ENCODE assay signal across 11 cellular contexts in genomic region chr19:35715355-35715809, GRCh38. TPM values are rescaled to one million over a fixed set of nuclear protein-coding genes. Genes with fewer than 3 reads are reported as not detected.
DNase-seq lines count a peak whose midpoint lies in the region; ATAC-seq, FAIRE-seq and TF ChIP-seq lines count a peak whose summit lies in the region.
"Had no signal": no experiment of that assay in that cellular context is flagged by ENCODE, and none has a peak within 500 bp of the region (broad histone marks: within the 10 kb centered on the region; RNA-seq: fewer than 3 reads in every experiment).

No MANE protein-coding gene starts in this region.

- FAIRE-seq in GM12878 (lab: Jason Lieb, UNC), result no peak
- FAIRE-seq in frontal cortex (lab: Jason Lieb, UNC), result no peak

- H3K4me1 ChIP-seq in CD4-positive, alpha-beta memory T cell (ENCODE audit: insufficient read depth, low read length), result peaks cover 76% of the 10 kb centered on the region
- peaks cover 48% of the 10 kb centered on the region for H3K4me1 ChIP-seq in GM12878 (ENCODE audit: control insufficient read depth, insufficient read depth, low read length)
- H3K4me1 ChIP-seq in osteoblast (ENCODE audit: insufficient read depth, low read length), result peaks cover 17% of the 10 kb centered on the region
- H3K4me1 ChIP-seq in left lung, result peaks cover 12 to 37% of the 10 kb centered on the region in 2 donors

- TF ChIP-seq RAD21 in GM12878 (IDR thresholded peaks at IDR 0.05; ENCODE audit: insufficient read depth, low read depth, low read length), result no peak

- peaks cover 51 to 80% (median 66%) of the 10 kb centered on the region in 4 donors for H3K4me1 Mint-ChIP-seq in CD4-positive, alpha-beta memory T cell

- H3K4me3 Mint-ChIP-seq in CD4-positive, alpha-beta memory T cell, result peak overlapping the region in 3 of 8 donors; percentile 92 to 99 (median 94)

- peaks cover 4 to 7% of the 10 kb centered on the region in 2 donors for H3K36me3 Mint-ChIP-seq in CD4-positive, alpha-beta memory T cell

- H3K27me3 ChIP-seq in CD4-positive, alpha-beta memory T cell (ENCODE audit: insufficient read depth, low read length), result no peaks in the 10 kb centered on the region
- H3K27me3 ChIP-seq in GM12878 (replicated peaks in 1 of 2; ENCODE audit: control insufficient read depth in 2 of 2, insufficient read depth in 2 of 2, low read length in 1 of 2), result no peaks in the 10 kb centered on the region
- no peaks in the 10 kb centered on the region for H3K27me3 ChIP-seq in osteoblast (ENCODE audit: insufficient read depth, low read length)
- H3K27me3 ChIP-seq in left lung, result peaks cover 0 to 4% of the 10 kb centered on the region in 2 donors

- H4K20me1 ChIP-seq in GM12878 (ENCODE audit: control insufficient read depth, insufficient read depth) (no peaks in the 10 kb centered on the region), osteoblast (ENCODE audit: insufficient read depth, low read length) (peaks cover 18% of the 10 kb centered on the region)

- H2AFZ ChIP-seq in GM12878 (ENCODE audit: control insufficient read depth, low read depth, low read length) (no peak overlapping the region), osteoblast (ENCODE audit: low read length) (no peak overlapping the region)

- POLR2A ChIA-PET in CD4-positive, alpha-beta memory T cell (lab: Charles Lee; ENCODE audit: partially characterized antibody), result interaction anchor here (1.0 to 6.3 kb wide), 6 partner anchors 9 to 33 kb away, joined by 3 to 61 read pairs (median 4); partner anchors contain the start of genes IGFLR1, LIN37 and ZBTB32
- POLR2A ChIA-PET in GM12878 (lab: Charles Lee), result interaction anchor here (2.2 to 12.1 kb wide), 3 partner anchors 16 to 216 kb away, joined by 11 to 516 read pairs (median 91); partner anchors contain the start of genes IGFLR1, PSENEN, U2AF1L4 and ZBTB32

- ATAC-seq in GM12878 (no peak), left lung (no peak)
- ATAC-seq: naive thymus-derived CD8-positive, alpha-beta T cell had no signal

- in situ Hi-C loops in GM12878 (cut with MboI), result no loop called here

- H3K4me2 ChIP-seq in GM12878 (ENCODE audit: control insufficient read depth, insufficient read depth), result peak overlapping the region; percentile 99
- no peak overlapping the region for H3K4me2 ChIP-seq in osteoblast (ENCODE audit: insufficient read depth, low read length)

- CTCF ChIA-PET in CD4-positive, alpha-beta memory T cell (lab: Charles Lee; ENCODE audit: partially characterized antibody), result interaction anchor here (0.6 to 6.0 kb wide), 7 partner anchors 12 to 206 kb away, joined by 3 to 54 read pairs (median 4); partner anchors contain the start of gene LIN37
- CTCF ChIA-PET in GM12878 (lab: Yijun Ruan, JAX), result interaction anchor here (2.7 to 7.3 kb wide), 4 partner anchors 14 to 167 kb away, joined by 10 to 271 read pairs (median 46); partner anchors contain the start of genes PSENEN and U2AF1L4

- H3K27me3 Mint-ChIP-seq in CD4-positive, alpha-beta memory T cell, result no peaks in the 10 kb centered on the region
- H3K27me3 Mint-ChIP-seq: naive thymus-derived CD8-positive, alpha-beta T cell had no signal

- peaks cover 3% of the 10 kb centered on the region for H3K36me3 ChIP-seq in CD4-positive, alpha-beta memory T cell (ENCODE audit: insufficient read depth, low read length)
- H3K36me3 ChIP-seq in GM12878 (ENCODE audit: control insufficient read depth in 2 of 2, insufficient read depth in 2 of 2, low read length in 1 of 2) (no peaks in the 10 kb centered on the region; a peak in 1 of 4 replicates), osteoblast (ENCODE audit: insufficient read depth, low read length) (peaks cover 3% of the 10 kb centered on the region), left lung (peaks cover 0 to 9% of the 10 kb centered on the region in 2 donors)

- H3K79me2 ChIP-seq in GM12878 (ENCODE audit: control insufficient read depth, insufficient read depth, low read length), result peaks cover 68% of the 10 kb centered on the region
- peaks cover 27% of the 10 kb centered on the region for H3K79me2 ChIP-seq in osteoblast (ENCODE audit: insufficient read depth, low read length)

- SMC1A ChIA-PET in GM12878 (lab: Charles Lee; ENCODE audit: uncharacterized antibody, unreplicated experiment), result interaction anchor here (1.1 to 6.3 kb wide), 2 partner anchors 17 to 30 kb away, joined by 3 to 375 read pairs; partner anchors contain the start of genes PSENEN and ZBTB32

- H3K9me3 Mint-ChIP-seq in CD4-positive, alpha-beta memory T cell, result peaks cover 0 to 1% (median 0%) of the 10 kb centered on the region in 8 donors
- H3K9me3 Mint-ChIP-seq: naive thymus-derived CD8-positive, alpha-beta T cell had no signal

- intact Hi-C loops in CD4-positive, alpha-beta memory T cell (cut with micrococcal nuclease), result no loop called here
- intact Hi-C loops in GM12878 (cut with micrococcal nuclease; ENCODE audit: unreplicated experiment), result no loop called here
- intact Hi-C loops in left lung (cut with DNase I), result no loop called here

- peak overlapping the region; percentile 77 for H3K9ac ChIP-seq in GM12878 (ENCODE audit: control insufficient read depth, insufficient read depth, low read length)

- RAD21 ChIA-PET in GM12878 (lab: Charles Lee; ENCODE audit: unreplicated experiment), result interaction anchor here (1.1 to 6.3 kb wide), 3 partner anchors 16 to 27 kb away, joined by 4 to 430 read pairs (median 13); partner anchors contain the start of genes IGFLR1 and ZBTB32

- no peak for TF ChIP-seq POLR2A in GM12878 (IDR thresholded peaks at IDR 0.05; ENCODE audit: low read depth, low read length)

- WGBS in GM12878 (ENCODE audit: insufficient coverage, insufficient replicate concordance, low lambda C conversion rate, missing lambda C conversion rate), result 20% methylated on average over 7 of the region's 7 CpGs

- no TSS peak for BruUV-seq in GM12878 (replicated peaks; lab: Mats Ljungman, UMichigan)

- peak overlapping the region in 6 of 7 donors; percentile 61 to 99 (median 92) for H3K27ac Mint-ChIP-seq in CD4-positive, alpha-beta memory T cell

- no peak for TF ChIP-seq EP300 in GM12878 (IDR thresholded peaks at IDR 0.05; ENCODE audit: borderline replicate concordance in 1 of 2, control insufficient read depth in 1 of 2, low read depth in 2 of 2, low read length in 2 of 2)

- H3K9me3 ChIP-seq in CD4-positive, alpha-beta memory T cell (ENCODE audit: control insufficient read depth in 1 of 2, low read length in 2 of 2), result no peaks in the 10 kb centered on the region
- H3K9me3 ChIP-seq in GM12878 (replicated peaks; ENCODE audit: control insufficient read depth, insufficient read depth, low read length), result no peaks in the 10 kb centered on the region
- H3K9me3 ChIP-seq in osteoblast (ENCODE audit: low read depth, low read length), result no peaks in the 10 kb centered on the region
- H3K9me3 ChIP-seq in left lung, result no peaks in the 10 kb centered on the region

- peak overlapping the region; percentile 71 for H3K27ac ChIP-seq in CD4-positive, alpha-beta memory T cell (ENCODE audit: low read depth, low read length)
- peak overlapping the region; percentile 95 for H3K27ac ChIP-seq in GM12878 (ENCODE audit: control insufficient read depth, insufficient read depth)
- no peak overlapping the region for H3K27ac ChIP-seq in osteoblast (ENCODE audit: low read depth, low read length)
- H3K27ac ChIP-seq in left lung, result no peak overlapping the region

- TF ChIP-seq CTCF in HFF-Myc (IDR thresholded peaks at IDR 0.05; ENCODE audit: low read depth, low read length, missing control alignments) (no peak), GM12878 (IDR thresholded peaks at IDR 0.05 in 2 of 3, conservative IDR thresholded peaks at IDR 0.05 in 1 of 3; ENCODE audit: control insufficient read depth in 2 of 3, extremely low read depth in 1 of 3, insufficient read depth in 1 of 3, low read depth in 3 of 3, low read length in 3 of 3) (no peak), osteoblast (IDR thresholded peaks at IDR 0.05; ENCODE audit: extremely low read depth, low read depth, low read length) (no peak), left lung (IDR thresholded peaks at IDR 0.05) (no peak)

- H3K4me3 ChIP-seq in CD4-positive, alpha-beta memory T cell (ENCODE audit: low read length in 2 of 2), result peak overlapping the region; percentile 68 to 81
- peak overlapping the region; percentile 84 for H3K4me3 ChIP-seq in HFF-Myc (replicated peaks; ENCODE audit: low read depth, low read length)
- H3K4me3 ChIP-seq in GM12878, result peak overlapping the region; percentile 82
- no peak overlapping the region for H3K4me3 ChIP-seq in osteoblast (ENCODE audit: insufficient read depth, low read length)
- peak overlapping the region in 1 of 2 donors; percentile 95 for H3K4me3 ChIP-seq in left lung

- no peak for DNase-seq in CD4-positive, alpha-beta memory T cell
- DNase-seq in HFF-Myc (ENCODE audit: extremely low read depth, low read depth), result no peak
- DNase-seq in GM12878 (ENCODE audit: low read depth, low spot score), result no peak
- peak; percentile 78 for DNase-seq in osteoblast (ENCODE audit: insufficient read length, low spot score, missing footprints)
- no peak for DNase-seq in frontal cortex (ENCODE audit: low spot score in 2 of 2)
- DNase-seq in DMS153 (lab: John Stamatoyannopoulos, UW), result no peak
- DNase-seq in left lung, result no peak
- no peak for DNase-seq in Kasumi-1 (lab: John Stamatoyannopoulos, UW)
- DNase-seq: GF-D8, NCI-H187 had no signal

RNA-seq across cellular contexts. Expression of gene KMT2B, which starts 2.4 kb away (rescaled TPM):
- total RNA-seq in CD4-positive, alpha-beta memory T cell, result 10 to 100 TPM; 83.4 to 84.3 TPM
- 1 to 10 TPM in 1 of 2 donors, not detected in 1; 2.8 TPM for polyA plus RNA-seq in CD4-positive, alpha-beta memory T cell
- total RNA-seq in GM12878 (2013; cell fraction: nucleolus; rRNA removed), result 27.0 and 31.3 TPM in 2 replicates
- 5.3 and 7.8 TPM in 2 replicates for total RNA-seq in GM12878 (2014; rRNA removed)
- 3.8 and 3.9 TPM in 2 replicates for total RNA-seq in GM12878 (2014; rRNA removed; fragmentation: Illumina TruSeq; extraction: Trizol)
- 35.3 and 35.6 TPM in 2 replicates for total RNA-seq in GM12878 (2021)
- polyA plus RNA-seq in GM12878 (2011; ENCODE audit: low read depth), result 15.0 TPM
- 6.8 and 14.9 TPM in 2 replicates for polyA plus RNA-seq in GM12878 (2011; rRNA removed)
- polyA plus RNA-seq in GM12878 (2011; cell fraction: cytosol; rRNA removed), result 19.6 and 23.0 TPM in 2 replicates
- polyA plus RNA-seq in GM12878 (2011; cell fraction: nucleus; rRNA removed), result 112 and 185 TPM in 2 replicates
- polyA plus RNA-seq in GM12878 (2012), result 29.0 and 37.1 TPM in 2 replicates
- 7.6 and 14.7 TPM in 2 replicates for polyA plus RNA-seq in GM12878 (2014; fragmentation: Illumina TruSeq; extraction: Trizol)
- under 1 TPM; 0.71 to 0.91 TPM for polyA plus RNA-seq in GM12878 (2014; fragmentation: Nextera tagmentation; extraction: Ambion mirVana)
- 21.9 and 23.0 TPM in 2 replicates for polyA plus RNA-seq in GM12878 (2014; rRNA removed)
- 1 to 10 TPM; 4.0 to 4.1 TPM for polyA plus RNA-seq in GM12878 (2016; fragmentation: Nextera tagmentation; extraction: Ambion mirVana)
- 8.0 and 8.4 TPM in 2 replicates for polyA minus RNA-seq in GM12878 (2011; rRNA and poly(A)+ RNA removed)
- 6.1 and 10.9 TPM in 2 replicates for polyA minus RNA-seq in GM12878 (2011; cell fraction: cytosol; rRNA and poly(A)+ RNA removed)
- polyA minus RNA-seq in GM12878 (2011; cell fraction: nucleus; rRNA and poly(A)+ RNA removed), result 10.0 and 17.1 TPM in 2 replicates
- 6.5 and 6.8 TPM in 2 replicates for total RNA-seq in osteoblast
- total RNA-seq in frontal cortex, result 3.7 TPM
- total RNA-seq in left lung, result 10 to 100 TPM; 29.4 to 39.1 TPM

RNA-seq across cellular contexts. Expression of gene ZBTB32, which starts 11.0 kb away (rescaled TPM):
- under 1 TPM; 0.49 to 0.50 TPM for total RNA-seq in CD4-positive, alpha-beta memory T cell
- under 1 TPM in 1 of 2 donors, not detected in 1; 0.45 TPM for polyA plus RNA-seq in CD4-positive, alpha-beta memory T cell
- total RNA-seq in GM12878 (2013; cell fraction: nucleolus; rRNA removed), result 41.3 and 46.9 TPM in 2 replicates
- total RNA-seq in GM12878 (2014; rRNA removed) (11.0 and 13.9 TPM in 2 replicates), GM12878 (2014; rRNA removed; fragmentation: Illumina TruSeq; extraction: Trizol) (11.0 and 11.4 TPM in 2 replicates), GM12878 (2021) (45.6 and 46.7 TPM in 2 replicates), osteoblast (not detected in 2 replicates), frontal cortex (not detected), left lung (under 1 TPM; 0.15 to 0.31 TPM)
- polyA plus RNA-seq in GM12878 (2011; ENCODE audit: low read depth), result 7.2 TPM
- polyA plus RNA-seq in GM12878 (2011; rRNA removed) (10.2 and 18.2 TPM in 2 replicates), GM12878 (2014; fragmentation: Illumina TruSeq; extraction: Trizol) (6.2 and 13.2 TPM in 2 replicates), GM12878 (2014; fragmentation: Nextera tagmentation; extraction: Ambion mirVana) (1 to 10 TPM; 1.0 to 3.6 TPM), GM12878 (2014; rRNA removed) (34.7 and 36.7 TPM in 2 replicates), GM12878 (2016; fragmentation: Nextera tagmentation; extraction: Ambion mirVana) (10 to 100 TPM; 32.4 to 36.4 TPM)
- 15.1 and 26.3 TPM in 2 replicates for polyA plus RNA-seq in GM12878 (2011; cell fraction: cytosol; rRNA removed)
- 78.5 and 107 TPM in 2 replicates for polyA plus RNA-seq in GM12878 (2011; cell fraction: nucleus; rRNA removed)
- 22.0 and 36.4 TPM in 2 replicates for polyA plus RNA-seq in GM12878 (2012)
- 6.7 and 12.7 TPM in 2 replicates for polyA minus RNA-seq in GM12878 (2011; rRNA and poly(A)+ RNA removed)
- 8.8 and 10.2 TPM in 2 replicates for polyA minus RNA-seq in GM12878 (2011; cell fraction: cytosol; rRNA and poly(A)+ RNA removed)
- 17.0 and 21.9 TPM in 2 replicates for polyA minus RNA-seq in GM12878 (2011; cell fraction: nucleus; rRNA and poly(A)+ RNA removed)

RNA-seq across cellular contexts. Expression of gene IGFLR1, which starts 26.9 kb away (rescaled TPM):
- total RNA-seq in CD4-positive, alpha-beta memory T cell, result 100 to 1,000 TPM; 119 to 124 TPM
- polyA plus RNA-seq in CD4-positive, alpha-beta memory T cell, result 10 to 100 TPM; 93.9 to 99.5 TPM
- 16.2 and 19.9 TPM in 2 replicates for total RNA-seq in GM12878 (2013; cell fraction: nucleolus; rRNA removed)
- total RNA-seq in GM12878 (2014; rRNA removed), result 27.2 and 28.7 TPM in 2 replicates
- 8.3 and 9.1 TPM in 2 replicates for total RNA-seq in GM12878 (2014; rRNA removed; fragmentation: Illumina TruSeq; extraction: Trizol)
- total RNA-seq in GM12878 (2021), result 35.3 and 41.7 TPM in 2 replicates
- polyA plus RNA-seq in GM12878 (2011; ENCODE audit: low read depth), result 11.1 TPM
- 10.1 and 22.4 TPM in 2 replicates for polyA plus RNA-seq in GM12878 (2011; rRNA removed)
- polyA plus RNA-seq in GM12878 (2011; cell fraction: cytosol; rRNA removed), result 46.7 and 55.5 TPM in 2 replicates
- 75.6 and 89.2 TPM in 2 replicates for polyA plus RNA-seq in GM12878 (2011; cell fraction: nucleus; rRNA removed)
- 30.0 and 41.7 TPM in 2 replicates for polyA plus RNA-seq in GM12878 (2012)
- 5.9 and 8.7 TPM in 2 replicates for polyA plus RNA-seq in GM12878 (2014; fragmentation: Illumina TruSeq; extraction: Trizol)
- 10 to 100 TPM in 1 of 2 experiments, 1 to 10 TPM in 1; 2.5 to 11.9 TPM for polyA plus RNA-seq in GM12878 (2014; fragmentation: Nextera tagmentation; extraction: Ambion mirVana)
- 39.9 and 47.9 TPM in 2 replicates for polyA plus RNA-seq in GM12878 (2014; rRNA removed)
- polyA plus RNA-seq in GM12878 (2016; fragmentation: Nextera tagmentation; extraction: Ambion mirVana), result 10 to 100 TPM; 36.4 to 36.8 TPM
- 7.2 and 17.9 TPM in 2 replicates for polyA minus RNA-seq in GM12878 (2011; rRNA and poly(A)+ RNA removed)
- polyA minus RNA-seq in GM12878 (2011; cell fraction: cytosol; rRNA and poly(A)+ RNA removed), result 9.4 and 12.4 TPM in 2 replicates
- 11.1 and 12.0 TPM in 2 replicates for polyA minus RNA-seq in GM12878 (2011; cell fraction: nucleus; rRNA and poly(A)+ RNA removed)
- total RNA-seq in osteoblast, result 0.72 and 0.88 TPM in 2 replicates
- 2.9 TPM for total RNA-seq in frontal cortex
- 10 to 100 TPM; 14.1 to 25.8 TPM for total RNA-seq in left lung

RNA-seq across cellular contexts. Expression of gene U2AF1L4, which starts 29.8 kb away (rescaled TPM):
- 10 to 100 TPM; 60.5 to 65.2 TPM for total RNA-seq in CD4-positive, alpha-beta memory T cell
- 10 to 100 TPM; 48.7 to 50.9 TPM for polyA plus RNA-seq in CD4-positive, alpha-beta memory T cell
- 13.8 and 17.3 TPM in 2 replicates for total RNA-seq in GM12878 (2013; cell fraction: nucleolus; rRNA removed)
- total RNA-seq in GM12878 (2014; rRNA removed) (9.4 and 14.0 TPM in 2 replicates), GM12878 (2014; rRNA removed; fragmentation: Illumina TruSeq; extraction: Trizol) (7.9 and 9.3 TPM in 2 replicates), GM12878 (2021) (13.0 and 16.4 TPM in 2 replicates), osteoblast (5.8 and 8.8 TPM in 2 replicates), frontal cortex (9.4 TPM), left lung (10 to 100 TPM; 15.2 to 16.6 TPM)
- 14.2 TPM for polyA plus RNA-seq in GM12878 (2011; ENCODE audit: low read depth)
- polyA plus RNA-seq in GM12878 (2011; rRNA removed) (11.8 and 16.2 TPM in 2 replicates), GM12878 (2014; fragmentation: Illumina TruSeq; extraction: Trizol) (9.6 and 13.4 TPM in 2 replicates), GM12878 (2014; fragmentation: Nextera tagmentation; extraction: Ambion mirVana) (10 to 100 TPM in 1 of 2 experiments, 1 to 10 TPM in 1; 9.6 to 13.7 TPM), GM12878 (2014; rRNA removed) (21.6 and 22.1 TPM in 2 replicates), GM12878 (2016; fragmentation: Nextera tagmentation; extraction: Ambion mirVana) (10 to 100 TPM; 17.1 to 17.4 TPM)
- 20.8 and 27.3 TPM in 2 replicates for polyA plus RNA-seq in GM12878 (2011; cell fraction: cytosol; rRNA removed)
- 93.8 and 102 TPM in 2 replicates for polyA plus RNA-seq in GM12878 (2011; cell fraction: nucleus; rRNA removed)
- 18.6 and 26.0 TPM in 2 replicates for polyA plus RNA-seq in GM12878 (2012)
- polyA minus RNA-seq in GM12878 (2011; rRNA and poly(A)+ RNA removed), result 12.8 and 16.6 TPM in 2 replicates
- polyA minus RNA-seq in GM12878 (2011; cell fraction: cytosol; rRNA and poly(A)+ RNA removed), result 8.8 and 10.0 TPM in 2 replicates
- 14.4 and 23.5 TPM in 2 replicates for polyA minus RNA-seq in GM12878 (2011; cell fraction: nucleus; rRNA and poly(A)+ RNA removed)

RNA-seq across cellular contexts. Expression of gene PSENEN, which starts 30.1 kb away (rescaled TPM):
- 10 to 100 TPM; 27.2 TPM for total RNA-seq in CD4-positive, alpha-beta memory T cell
- polyA plus RNA-seq in CD4-positive, alpha-beta memory T cell, result 10 to 100 TPM; 84.6 to 89.9 TPM
- 2.8 and 4.2 TPM in 2 replicates for total RNA-seq in GM12878 (2013; cell fraction: nucleolus; rRNA removed)
- total RNA-seq in GM12878 (2014; rRNA removed) (37.8 and 39.4 TPM in 2 replicates), GM12878 (2014; rRNA removed; fragmentation: Illumina TruSeq; extraction: Trizol) (34.3 and 34.7 TPM in 2 replicates), GM12878 (2021) (35.6 and 42.9 TPM in 2 replicates), osteoblast (8.8 and 11.6 TPM in 2 replicates), frontal cortex (5.7 TPM), left lung (10 to 100 TPM; 59.6 to 90.3 TPM)
- 6.0 TPM for polyA plus RNA-seq in GM12878 (2011; ENCODE audit: low read depth)
- polyA plus RNA-seq in GM12878 (2011; rRNA removed) (10.5 and 14.4 TPM in 2 replicates), GM12878 (2014; fragmentation: Illumina TruSeq; extraction: Trizol) (29.9 and 35.1 TPM in 2 replicates), GM12878 (2014; fragmentation: Nextera tagmentation; extraction: Ambion mirVana) (100 to 1,000 TPM; 143 to 178 TPM), GM12878 (2014; rRNA removed) (32.3 and 44.0 TPM in 2 replicates), GM12878 (2016; fragmentation: Nextera tagmentation; extraction: Ambion mirVana) (10 to 100 TPM; 62.6 to 66.7 TPM)
- polyA plus RNA-seq in GM12878 (2011; cell fraction: cytosol; rRNA removed), result 23.6 and 28.8 TPM in 2 replicates
- polyA plus RNA-seq in GM12878 (2011; cell fraction: nucleus; rRNA removed), result 14.0 and 17.6 TPM in 2 replicates
- 35.0 and 36.0 TPM in 2 replicates for polyA plus RNA-seq in GM12878 (2012)
- 9.1 and 21.3 TPM in 2 replicates for polyA minus RNA-seq in GM12878 (2011; rRNA and poly(A)+ RNA removed)
- polyA minus RNA-seq in GM12878 (2011; cell fraction: cytosol; rRNA and poly(A)+ RNA removed), result 4.5 and 4.8 TPM in 2 replicates
- polyA minus RNA-seq in GM12878 (2011; cell fraction: nucleus; rRNA and poly(A)+ RNA removed), result 3.5 and 3.9 TPM in 2 replicates

Comparison
In these comparisons a context has a peak if more than half of its experiments do, and no peak if none do; other contexts are left out.
1. H3K27ac ChIP-seq: peak in CD4-positive, alpha-beta memory T cell (single experiment) and GM12878 (single experiment); none in osteoblast (single experiment) and left lung (0 of 2).
2. RNA of gene ZBTB32, which starts 11.0 kb away (total RNA-seq): 11.0 to 46.9 TPM in GM12878; 0.49 to 0.50 TPM in CD4-positive, alpha-beta memory T cell, 0.15 to 0.31 TPM in left lung, not detected in osteoblast and not detected in frontal cortex (single experiment); every median in the first group is over 4 times any median in the second.